ENCODE assay signal across 1 cellular context in genomic region chr4:76256032-76256431, GRCh38.
TF ChIP-seq lines count a peak whose summit lies in the region.

No MANE protein-coding gene starts in this region.

TF ChIP-seq in K562, 482 proteins besides CTCF, POLR2A, EP300 and RAD21 (continued from another document and continues in another):
- TF ChIP-seq JUND (IDR thresholded peaks at IDR 0.05; ENCODE audit: borderline replicate concordance, low read depth, low read length) (peak; percentile 39; the same call in 1 of the 2 replicates), JUND (tag; IDR thresholded peaks at IDR 0.05; ENCODE audit: borderline replicate concordance, low read depth, low read length) (peak; percentile 36; the same call in 1 of the 3 replicates), SREBF1 (IDR thresholded peaks at IDR 0.05; ENCODE audit: borderline replicate concordance, low read depth, low read length) (no peak), RBM14 (IDR thresholded peaks at IDR 0.05; ENCODE audit: borderline replicate concordance, insufficient read depth, low read depth, low read length) (no peak), PRDM10 (IDR thresholded peaks at IDR 0.05; ENCODE audit: partially characterized antibody) (peak; percentile 84), ATF6 (CRISPR knock-in tag; IDR thresholded peaks at IDR 0.05) (no peak), STAT5A (IDR thresholded peaks at IDR 0.05; ENCODE audit: borderline replicate concordance, low read length) (peak; percentile 70), ILK (tag; IDR thresholded peaks at IDR 0.05; ENCODE audit: borderline replicate concordance, low read depth) (no peak), BHLHE40 (IDR thresholded peaks at IDR 0.05; ENCODE audit: low read length) (peak; percentile 57), ZNF431 (CRISPR knock-in tag; IDR thresholded peaks at IDR 0.05) (no peak), SMARCA4 (IDR thresholded peaks at IDR 0.05) (peak; percentile 14; the same call in 1 of the 2 replicates), RBFOX2 (IDR thresholded peaks at IDR 0.05; ENCODE audit: low read depth, low read length) (peak; percentile 37; the same call in 1 of the 2 replicates), THRAP3 (IDR thresholded peaks at IDR 0.05; ENCODE audit: borderline replicate concordance) (no peak), ZBTB12 (CRISPR knock-in tag; IDR thresholded peaks at IDR 0.05) (no peak), BMI1 (IDR thresholded peaks at IDR 0.05; ENCODE audit: low read length) (no peak), RCOR1 (IDR thresholded peaks at IDR 0.05; ENCODE audit: borderline replicate concordance in 1 of 2, low read depth in 2 of 2, low read length in 2 of 2) (0 out of 4 replicates have a peak, but pooled peaks of 1 of the 2 experiments have one; percentile 15), BDP1 (IDR thresholded peaks at IDR 0.05; ENCODE audit: insufficient read depth, insufficient read length) (no peak), CBX3 (IDR thresholded peaks at IDR 0.05; ENCODE audit: borderline replicate concordance in 1 of 2, low read length in 2 of 2) (no peak), JUNB (CRISPR knock-in tag; conservative IDR thresholded peaks at IDR 0.05) (no peak), ZNF764 (CRISPR knock-in tag; IDR thresholded peaks at IDR 0.05; ENCODE audit: low read depth) (no peak), ZFPM2 (CRISPR knock-in tag; IDR thresholded peaks at IDR 0.05) (no peak), ZFP30 (CRISPR knock-in tag; IDR thresholded peaks at IDR 0.05; ENCODE audit: borderline replicate concordance) (no peak), ZNF318 (IDR thresholded peaks at IDR 0.05; ENCODE audit: borderline replicate concordance in 1 of 2, low read depth in 1 of 2) (no peak), PATZ1 (CRISPR knock-in tag; IDR thresholded peaks at IDR 0.05; ENCODE audit: borderline replicate concordance) (no peak), ZNF511 (CRISPR knock-in tag; IDR thresholded peaks at IDR 0.05) (no peak), HDAC6 (IDR thresholded peaks at IDR 0.05; ENCODE audit: low read depth, low read length) (no peak), E4F1 (CRISPR knock-in tag; IDR thresholded peaks at IDR 0.05; ENCODE audit: borderline replicate concordance) (no peak), ATF2 (CRISPR knock-in tag; IDR thresholded peaks at IDR 0.05) (no peak), MTA3 (IDR thresholded peaks at IDR 0.05; ENCODE audit: borderline replicate concordance) (no peak), STAT5B (CRISPR knock-in tag; IDR thresholded peaks at IDR 0.05) (no peak), ETV1 (tag; conservative IDR thresholded peaks at IDR 0.05; ENCODE audit: low read depth) (no peak), ZBTB2 (IDR thresholded peaks at IDR 0.05) (no peak), RNF2 (IDR thresholded peaks at IDR 0.05) (peak; percentile 52; the same call in 1 of the 2 replicates)
